ENCODE assay signal across 11 cellular contexts in genomic region chr12:71710276-71711125, GRCh38. TPM values are rescaled to one million over a fixed set of nuclear protein-coding genes. Genes with fewer than 3 reads are reported as not detected.
DNase-seq lines count a peak whose midpoint lies in the region; ATAC-seq, FAIRE-seq and TF ChIP-seq lines count a peak whose summit lies in the region.
"Had no signal": no experiment of that assay in that cellular context is flagged by ENCODE, and none has a peak within 500 bp of the region (broad histone marks: within the 10 kb centered on the region; RNA-seq: fewer than 3 reads in every experiment).

No MANE protein-coding gene starts in this region.

- peak overlapping the region; percentile 51; the same call in 1 of the 3 replicates for H2BK15ac ChIP-seq in IMR-90 (ENCODE audit: low read depth, low read length)

- no peaks in the 10 kb centered on the region for H3K9me3 ChIP-seq in IMR-90 (ENCODE audit: control insufficient read depth, insufficient read depth, low read length)
- H3K9me3 ChIP-seq in mesodermal cell (ENCODE audit: control insufficient read depth, low read length), result peaks cover 30% of the 10 kb centered on the region
- H3K9me3 ChIP-seq: ovary had no signal

- H3K36me3 ChIP-seq in IMR-90 (ENCODE audit: control insufficient read depth, insufficient read depth, low read length), result no peaks in the 10 kb centered on the region
- no peaks in the 10 kb centered on the region for H3K36me3 ChIP-seq in bronchial epithelial cell (ENCODE audit: control insufficient read depth, insufficient read depth, low read length)
- no peaks in the 10 kb centered on the region for H3K36me3 ChIP-seq in mesodermal cell (ENCODE audit: control insufficient read depth, insufficient read depth, low read length)
- H3K36me3 ChIP-seq: ovary had no signal

- H3K4me1 ChIP-seq in IMR-90 (ENCODE audit: control insufficient read depth, insufficient read depth, low read length) (peaks cover 2% of the 10 kb centered on the region; the same call in 1 of the 2 replicates), mesodermal cell (ENCODE audit: control insufficient read depth, insufficient read depth, low read length, poor library complexity, severe bottlenecking) (peaks cover 18% of the 10 kb centered on the region)

- POLR2A ChIA-PET in IMR-90 (lab: Charles Lee; ENCODE audit: unreplicated experiment), result no interaction called here

- no TSS peak for BruUV-seq in IMR-90 (replicated peaks; lab: Mats Ljungman, UMichigan)

- H2AK5ac ChIP-seq in IMR-90 (ENCODE audit: low read depth, low read length), result peak overlapping the region; percentile 71

- CTCF ChIA-PET in IMR-90 (lab: Yijun Ruan, JAX), result no interaction called here

- WGBS in IMR-90 (ENCODE audit: extremely low coverage in 2 of 2, insufficient read length in 1 of 2), 2 experiments, result 39% methylated on average over 4 of the region's 7 CpGs; no CpG with 5 or more reads in 1 of the 2 experiments
- 81 to 84% methylated on average over 5 to 6 of the region's 7 CpGs for WGBS in mesodermal cell (ENCODE audit: insufficient coverage in 2 of 2), 2 experiments

- H3K9ac ChIP-seq in IMR-90 (ENCODE audit: low read depth, low read length), result no peak overlapping the region

- H3K18ac ChIP-seq in IMR-90 (ENCODE audit: low read depth, low read length), result no peak overlapping the region; the same call in 1 of the 2 replicates

- peak overlapping the region; percentile 33 for H3K14ac ChIP-seq in IMR-90 (replicated peaks; ENCODE audit: low read depth, low read length)

- H3K23ac ChIP-seq in IMR-90 (ENCODE audit: low read depth, low read length), result 0 out of 2 replicates have a peak overlapping the region, but pooled peaks have one; percentile 1

- ATAC-seq in IMR-90 (ENCODE audit: low read depth) (peak; percentile 97), GM21515 (IDR thresholded peaks at IDR 0.05; ENCODE audit: unreplicated experiment) (no peak), GM21367 (IDR thresholded peaks at IDR 0.05; ENCODE audit: unreplicated experiment) (no peak)

- in situ Hi-C loops in IMR-90 (cut with MboI; ENCODE audit: low sequenced_read_pairs), result no loop called here

- H2BK120ac ChIP-seq in IMR-90 (ENCODE audit: low read depth, low read length), result peak overlapping the region; percentile 72

- peak overlapping the region in 1 of 2 experiments; percentile 31; a peak in 2 of 4 replicates for H4K8ac ChIP-seq in IMR-90 (ENCODE audit: low read depth in 2 of 2, low read length in 2 of 2)

- H3K9me1 ChIP-seq in IMR-90 (ENCODE audit: insufficient read depth, low read length), result peaks cover 5% of the 10 kb centered on the region; the same call in 1 of the 2 replicates

- H4K20me1 ChIP-seq in IMR-90 (ENCODE audit: insufficient read depth, low read length), result no peaks in the 10 kb centered on the region

- TF ChIP-seq POLR2A in IMR-90 (IDR thresholded peaks at IDR 0.05; ENCODE audit: low read depth, low read length), result no peak

- no peak overlapping the region for H2AFZ ChIP-seq in IMR-90 (replicated peaks; ENCODE audit: low read length, poor library complexity)

- no peak overlapping the region for H2AK9ac ChIP-seq in IMR-90 (replicated peaks; ENCODE audit: low read depth, low read length, poor library complexity)

- H3K27me3 ChIP-seq in IMR-90 (ENCODE audit: control insufficient read depth, insufficient read depth, low read length) (no peaks in the 10 kb centered on the region), bronchial epithelial cell (ENCODE audit: control insufficient read depth, insufficient read depth, low read length) (no peaks in the 10 kb centered on the region)
- H3K27me3 ChIP-seq: ovary had no signal

- peak overlapping the region; percentile 8; the same call in 1 of the 2 replicates for H3K4me2 ChIP-seq in IMR-90 (ENCODE audit: low read depth, low read length)

- peak overlapping the region; percentile 38 for H2BK5ac ChIP-seq in IMR-90 (ENCODE audit: low read depth, low read length, poor library complexity, severe bottlenecking)

- peak overlapping the region; percentile 63 for H3K4ac ChIP-seq in IMR-90 (ENCODE audit: low read depth, low read length)

- intact Hi-C loops in IMR-90 (cut with micrococcal nuclease), result no loop called here

- no peak overlapping the region for H4K5ac ChIP-seq in IMR-90 (ENCODE audit: low read depth, low read length)

- no peak overlapping the region for H3K27ac ChIP-seq in IMR-90 (ENCODE audit: insufficient read depth, low read length)
- H3K27ac ChIP-seq in mesodermal cell (ENCODE audit: low read depth, low read length, severe bottlenecking), result peak overlapping the region; percentile 71
- H3K27ac ChIP-seq: ovary had no signal

- TF ChIP-seq CTCF in IMR-90 (conservative IDR thresholded peaks at IDR 0.05; ENCODE audit: low read depth, low read length) (no peak), bronchial epithelial cell (IDR thresholded peaks at IDR 0.05; ENCODE audit: insufficient read depth, low read length, severe bottlenecking) (no peak)

- H3K79me1 ChIP-seq in IMR-90 (ENCODE audit: low read depth in 1 of 2, low read length in 2 of 2), result no peaks in the 10 kb centered on the region; a peak in 1 of 4 replicates

- peak overlapping the region; percentile 44; the same call in 1 of the 2 replicates for H4K91ac ChIP-seq in IMR-90 (ENCODE audit: insufficient read depth, low read depth, low read length)

- no peak for TF ChIP-seq RAD21 in IMR-90 (IDR thresholded peaks at IDR 0.05; ENCODE audit: low read length)

- peak; percentile 98 for FAIRE-seq in bronchial epithelial cell (lab: Jason Lieb, UNC)

- dilution Hi-C loops in IMR-90 (cut with HindIII; ENCODE audit: low sequenced_read_pairs, unreplicated experiment), result loop anchor here (25.0 kb wide), 1 partner anchor 298 kb away; no protein-coding TSS in a partner anchor

- no peak overlapping the region for H3K56ac ChIP-seq in IMR-90 (ENCODE audit: extremely low read depth, insufficient read depth, low read length)

- H3K4me3 ChIP-seq in IMR-90 (ENCODE audit: insufficient read depth, low read depth, low read length) (no peak overlapping the region), bronchial epithelial cell (ENCODE audit: low read depth, low read length) (no peak overlapping the region), mesodermal cell (ENCODE audit: extremely low read depth, insufficient read depth, low read length, poor library complexity, severe bottlenecking) (no peak overlapping the region)
- H3K4me3 ChIP-seq: ovary had no signal

- peak; percentile 93 for DNase-seq in Daoy (ENCODE audit: low read depth)
- DNase-seq in IMR-90, result peak; percentile 91
- DNase-seq in bronchial epithelial cell (ENCODE audit: low read depth), result peak; percentile 98
- no peak for DNase-seq in NCI-H748 treated with DMSO at 0.1 percent for 48 hours (lab: John Stamatoyannopoulos, UW)
- no peak for DNase-seq in HuH-7.5 (ENCODE audit: low spot score)
- DNase-seq: activated CD4-positive, alpha-beta memory T cell treated with anti-CD3 and anti-CD28 coated beads for 36 hours; MM.1S; ovary had no signal

- H2BK20ac ChIP-seq in IMR-90 (ENCODE audit: low read depth, low read length), result peak overlapping the region; percentile 90

TF ChIP-seq in IMR-90, 13 proteins besides CTCF, POLR2A, EP300 and RAD21 (continues in another document):
- no peak for TF ChIP-seq USF2 (IDR thresholded peaks at IDR 0.05; ENCODE audit: low read depth, low read length)
- TF ChIP-seq FOS (IDR thresholded peaks at IDR 0.05; ENCODE audit: low read depth, low read length), result peak; percentile 95
- 0 out of 2 replicates have a peak, but pooled peaks have one; percentile 62 for TF ChIP-seq CHD1 (IDR thresholded peaks at IDR 0.05; ENCODE audit: low read depth, low read length)
- 0 out of 2 replicates have a peak, but pooled peaks have one; percentile 36 for TF ChIP-seq NFE2L2 (IDR thresholded peaks at IDR 0.05; ENCODE audit: low read depth, low read length)
- TF ChIP-seq BHLHE40 (IDR thresholded peaks at IDR 0.05; ENCODE audit: low read depth, low read length), result no peak
- peak; percentile 83 for TF ChIP-seq CEBPB (IDR thresholded peaks at IDR 0.05; ENCODE audit: low read depth, low read length)

RNA-seq across cellular contexts. Expression of gene TMEM19, which starts 24.6 kb away (rescaled TPM):
- 21.2 and 46.7 TPM in 2 replicates for total RNA-seq in Daoy (2014; rRNA removed; shearing (Covaris generic))
- total RNA-seq in IMR-90 (2012; rRNA removed), result 28.7 and 43.9 TPM in 2 replicates
- polyA plus RNA-seq in IMR-90 (2012; rRNA removed), result 8.9 and 11.4 TPM in 2 replicates
- polyA plus RNA-seq in IMR-90 (2012; cell fraction: cytosol; rRNA removed), result 1.1 and 3.1 TPM in 2 replicates
- 0.57 and 4.3 TPM in 2 replicates for polyA plus RNA-seq in IMR-90 (2012; cell fraction: nucleus; rRNA removed; ENCODE audit: low replicate concordance)
- 37.6 and 40.3 TPM in 2 replicates for total RNA-seq in bronchial epithelial cell
- polyA plus RNA-seq in mesodermal cell (2013, experiment 1 of 2), result 14.4 TPM
- polyA plus RNA-seq in mesodermal cell (2013, experiment 2 of 2), result 14.6 TPM

RNA-seq across cellular contexts. Expression of gene RAB21, which starts 44.2 kb away (rescaled TPM):
- total RNA-seq in Daoy (2014; rRNA removed; shearing (Covaris generic)), result 50.6 and 51.0 TPM in 2 replicates
- total RNA-seq in IMR-90 (2012; rRNA removed) (13.8 and 30.8 TPM in 2 replicates), bronchial epithelial cell (27.9 and 48.5 TPM in 2 replicates)
- polyA plus RNA-seq in IMR-90 (2012; rRNA removed), result 9.9 and 15.0 TPM in 2 replicates
- polyA plus RNA-seq in IMR-90 (2012; cell fraction: cytosol; rRNA removed), result 0.41 and 0.46 TPM in 2 replicates
- polyA plus RNA-seq in IMR-90 (2012; cell fraction: nucleus; rRNA removed; ENCODE audit: low replicate concordance), result 0.22 and 6.1 TPM in 2 replicates
- 32.1 TPM for polyA plus RNA-seq in mesodermal cell (2013, experiment 1 of 2)
- polyA plus RNA-seq in mesodermal cell (2013, experiment 2 of 2), result 34.0 TPM

RNA-seq across cellular contexts. Expression of gene THAP2, which starts 46.4 kb away (rescaled TPM):
- total RNA-seq in Daoy (2014; rRNA removed; shearing (Covaris generic)), result 2.6 and 7.1 TPM in 2 replicates
- total RNA-seq in IMR-90 (2012; rRNA removed), result 1.4 and 2.8 TPM in 2 replicates
- polyA plus RNA-seq in IMR-90 (2012; rRNA removed), result 1.7 and 2.5 TPM in 2 replicates
- 0.66 and 1.2 TPM in 2 replicates for polyA plus RNA-seq in IMR-90 (2012; cell fraction: cytosol; rRNA removed)
- polyA plus RNA-seq in IMR-90 (2012; cell fraction: nucleus; rRNA removed; ENCODE audit: low replicate concordance), result 1.4 and 4.3 TPM in 2 replicates
- total RNA-seq in bronchial epithelial cell, result 2.6 and 4.2 TPM in 2 replicates
- 9.4 TPM for polyA plus RNA-seq in mesodermal cell (2013, experiment 1 of 2)
- polyA plus RNA-seq in mesodermal cell (2013, experiment 2 of 2), result 13.4 TPM

RNA-seq across cellular contexts. Expression of gene ZFC3H1, which starts 46.9 kb away (rescaled TPM):
- total RNA-seq in Daoy (2014; rRNA removed; shearing (Covaris generic)), result 14.4 and 16.9 TPM in 2 replicates
- total RNA-seq in IMR-90 (2012; rRNA removed), result 16.8 and 28.6 TPM in 2 replicates
- polyA plus RNA-seq in IMR-90 (2012; rRNA removed), result 16.8 and 23.3 TPM in 2 replicates
- polyA plus RNA-seq in IMR-90 (2012; cell fraction: cytosol; rRNA removed), result 3.9 and 5.0 TPM in 2 replicates
- 30.3 and 186 TPM in 2 replicates for polyA plus RNA-seq in IMR-90 (2012; cell fraction: nucleus; rRNA removed; ENCODE audit: low replicate concordance)
- total RNA-seq in bronchial epithelial cell, result 22.1 and 23.0 TPM in 2 replicates
- 31.1 TPM for polyA plus RNA-seq in mesodermal cell (2013, experiment 1 of 2)
- polyA plus RNA-seq in mesodermal cell (2013, experiment 2 of 2), result 37.2 TPM

Comparison
In these comparisons a context has a peak if more than half of its experiments do, and no peak if none do; other contexts are left out.
1. DNase-seq: peak in Daoy (single experiment), IMR-90 (single experiment) and bronchial epithelial cell (single experiment); none in NCI-H748 treated with DMSO at 0.1 percent for 48 hours (single experiment) and HuH-7.5 (single experiment).